ENCODE assay signal across 8 cellular contexts in genomic region chr3:196711838-196712513, GRCh38. TPM values are rescaled to one million over a fixed set of nuclear protein-coding genes. Genes with fewer than 3 reads are reported as not detected.
DNase-seq lines count a peak whose midpoint lies in the region; ATAC-seq and TF ChIP-seq lines count a peak whose summit lies in the region.

Gene CEP19 (minus strand): TSS chr3:196712250. CDS start chr3:196708657, 3,593 bp downstream.
Gene PIGX (plus strand): TSS chr3:196712377.

- H3K4me1 Mint-ChIP-seq in CD4-positive, alpha-beta T cell (ENCODE audit: low read depth), result peaks cover 28% of the 10 kb centered on the region
- H3K4me1 Mint-ChIP-seq in activated CD8-positive, alpha-beta T cell treated with anti-CD3 and anti-CD28 coated beads for 36 hours (ENCODE audit: low read depth), result peaks cover 36% of the 10 kb centered on the region

- DNase-seq in CD4-positive, alpha-beta T cell, result peak; percentile 66 to 94 (median 82)
- DNase-seq in NCI-H774 (lab: John Stamatoyannopoulos, UW) (peak; percentile 97), medulla oblongata (ENCODE audit: extremely low spot score) (peak; percentile 94)
- peak; percentile 96 for DNase-seq in activated CD8-positive, alpha-beta T cell treated with anti-CD3 and anti-CD28 coated beads for 36 hours
- DNase-seq in stimulated activated CD4-positive, alpha-beta T cell treated with anti-CD3 and anti-CD28 coated beads, TNF-alpha, amount 100 ng/mL, for 48 hours (ENCODE audit: low read depth in 3 of 3), result peak; percentile 77 to 86 (median 79)

- no peaks in the 10 kb centered on the region for H3K9me3 ChIP-seq in CD4-positive, alpha-beta T cell (ENCODE audit: control insufficient read depth, low read length)
- no peaks in the 10 kb centered on the region for H3K9me3 ChIP-seq in ectodermal cell (ENCODE audit: control insufficient read depth, low read length)

- peak within 1 kb of the TSS; percentile 93 for H3K4me3 Mint-ChIP-seq in CD4-positive, alpha-beta T cell
- H3K4me3 Mint-ChIP-seq in activated CD8-positive, alpha-beta T cell treated with anti-CD3 and anti-CD28 coated beads for 36 hours, result peak within 1 kb of the TSS; percentile 81

- no peak for TF ChIP-seq CTCF in CD4-positive, alpha-beta T cell (IDR thresholded peaks at IDR 0.05)
- TF ChIP-seq CTCF in activated CD8-positive, alpha-beta T cell treated with anti-CD3 and anti-CD28 coated beads for 36 hours (IDR thresholded peaks at IDR 0.05), result no peak

- H3K4me3 ChIP-seq in ectodermal cell (ENCODE audit: insufficient read depth, low read depth, low read length), result peak within 1 kb of the TSS; percentile 91

- POLR2A ChIA-PET in CD4-positive, alpha-beta T cell (lab: Charles Lee), result interaction anchor here (0.6 to 2.4 kb wide), 11 partner anchors 14 to 427 kb away, joined by 3 to 57 read pairs (median 7); partner anchors contain the start of genes FBXO45, NCBP2, NRROS and PAK2
- POLR2A ChIA-PET in activated CD8-positive, alpha-beta T cell treated with anti-CD3 and anti-CD28 coated beads for 36 hours (lab: Charles Lee), result interaction anchor here (0.5 to 1.7 kb wide), 8 partner anchors 13 to 368 kb away, joined by 3 to 10 read pairs (median 3); no protein-coding TSS in a partner anchor

- H3K36me3 Mint-ChIP-seq in CD4-positive, alpha-beta T cell (ENCODE audit: low read depth), result peaks cover 11% of the 10 kb centered on the region
- peaks cover 8% of the 10 kb centered on the region for H3K36me3 Mint-ChIP-seq in activated CD8-positive, alpha-beta T cell treated with anti-CD3 and anti-CD28 coated beads for 36 hours (ENCODE audit: low read depth)

- ATAC-seq in CD4-positive, alpha-beta T cell (ENCODE audit: poor library complexity), result peak; percentile 86
- ATAC-seq in GM19438 (IDR thresholded peaks at IDR 0.05; ENCODE audit: low read depth, unreplicated experiment) (peak; percentile 70), HG03565 (IDR thresholded peaks at IDR 0.05; ENCODE audit: unreplicated experiment) (peak; percentile 70)
- peak; percentile 84 for ATAC-seq in activated CD8-positive, alpha-beta T cell treated with anti-CD3 and anti-CD28 coated beads for 36 hours

- CTCF ChIA-PET in CD4-positive, alpha-beta T cell (lab: Charles Lee), result interaction anchor here (1.1 to 1.4 kb wide), 3 partner anchors 27 to 28 kb away, joined by 3 read pairs; partner anchors contain the start of gene PAK2
- CTCF ChIA-PET in activated CD8-positive, alpha-beta T cell treated with anti-CD3 and anti-CD28 coated beads for 36 hours (lab: Charles Lee), result interaction anchor here (0.9 to 1.9 kb wide), 4 partner anchors 27 to 183 kb away, joined by 3 to 5 read pairs (median 3); no protein-coding TSS in a partner anchor

- 1% methylated on average over 68 of the region's 68 CpGs for WGBS in ectodermal cell, 2 experiments

- no peaks in the 10 kb centered on the region for H3K27me3 ChIP-seq in CD4-positive, alpha-beta T cell (ENCODE audit: control insufficient read depth, insufficient read depth, low read length)
- peaks cover 12% of the 10 kb centered on the region for H3K27me3 ChIP-seq in ectodermal cell (ENCODE audit: control insufficient read depth, insufficient read depth, low read length, poor library complexity, severe bottlenecking)

- H3K27ac Mint-ChIP-seq in CD4-positive, alpha-beta T cell, result peak within 1 kb of the TSS; percentile 94
- peak within 1 kb of the TSS; percentile 93 for H3K27ac Mint-ChIP-seq in activated CD8-positive, alpha-beta T cell treated with anti-CD3 and anti-CD28 coated beads for 36 hours

- H3K9me3 Mint-ChIP-seq in CD4-positive, alpha-beta T cell, result no peaks in the 10 kb centered on the region
- no peaks in the 10 kb centered on the region for H3K9me3 Mint-ChIP-seq in activated CD8-positive, alpha-beta T cell treated with anti-CD3 and anti-CD28 coated beads for 36 hours

- intact Hi-C loops in CD4-positive, alpha-beta T cell (cut with DNase I, micrococcal nuclease), result loop anchor here (1.0 to 10.0 kb wide), 5 partner anchors 27 to 277 kb away; partner anchors contain the start of genes PAK2 (in 2 of the 2) and UBXN7 (in 1 of the 2)
- intact Hi-C loops in activated CD8-positive, alpha-beta T cell treated with anti-CD3 and anti-CD28 coated beads for 36 hours (cut with micrococcal nuclease), result no loop called here

- no peaks in the 10 kb centered on the region for H3K4me1 ChIP-seq in ectodermal cell (ENCODE audit: control insufficient read depth, insufficient read depth, low read length)

- H3K36me3 ChIP-seq in ectodermal cell (ENCODE audit: control insufficient read depth, insufficient read depth, low read length), result no peaks in the 10 kb centered on the region

- H3K27ac ChIP-seq in CD4-positive, alpha-beta T cell (ENCODE audit: low read depth, low read length), result peak within 1 kb of the TSS; percentile 99
- no peak within 1 kb of the TSS for H3K27ac ChIP-seq in ectodermal cell (ENCODE audit: insufficient read depth, low read depth, low read length, poor library complexity, severe bottlenecking)

- no peaks in the 10 kb centered on the region for H3K27me3 Mint-ChIP-seq in CD4-positive, alpha-beta T cell
- H3K27me3 Mint-ChIP-seq in activated CD8-positive, alpha-beta T cell treated with anti-CD3 and anti-CD28 coated beads for 36 hours, result no peaks in the 10 kb centered on the region

RNA-seq across cellular contexts. Expression of gene CEP19, which starts in this region (rescaled TPM):
- under 1 TPM; 0.36 to 0.64 TPM for total RNA-seq in CD4-positive, alpha-beta T cell
- 1 to 10 TPM; 5.2 to 5.5 TPM for total RNA-seq in activated CD8-positive, alpha-beta T cell treated with anti-CD3 and anti-CD28 coated beads for 36 hours
- polyA plus RNA-seq in ectodermal cell (2013, experiment 1 of 4), result 8.3 TPM
- 7.9 TPM for polyA plus RNA-seq in ectodermal cell (2013, experiment 2 of 4)
- polyA plus RNA-seq in ectodermal cell (2013, experiment 3 of 4), result 6.6 TPM
- 8.6 TPM for polyA plus RNA-seq in ectodermal cell (2013, experiment 4 of 4)

RNA-seq across cellular contexts. Expression of gene PIGX, which starts in this region (rescaled TPM):
- 10 to 100 TPM; 13.3 to 13.9 TPM for total RNA-seq in CD4-positive, alpha-beta T cell
- 10 to 100 TPM; 43.7 to 47.1 TPM for total RNA-seq in activated CD8-positive, alpha-beta T cell treated with anti-CD3 and anti-CD28 coated beads for 36 hours
- 28.0 TPM for polyA plus RNA-seq in ectodermal cell (2013, experiment 1 of 4)
- polyA plus RNA-seq in ectodermal cell (2013, experiment 2 of 4), result 28.1 TPM
- 20.4 TPM for polyA plus RNA-seq in ectodermal cell (2013, experiment 3 of 4)
- polyA plus RNA-seq in ectodermal cell (2013, experiment 4 of 4), result 23.2 TPM
